Comparison of ENCODE assay signal across 15 cellular contexts in the genomic region with DNA sequence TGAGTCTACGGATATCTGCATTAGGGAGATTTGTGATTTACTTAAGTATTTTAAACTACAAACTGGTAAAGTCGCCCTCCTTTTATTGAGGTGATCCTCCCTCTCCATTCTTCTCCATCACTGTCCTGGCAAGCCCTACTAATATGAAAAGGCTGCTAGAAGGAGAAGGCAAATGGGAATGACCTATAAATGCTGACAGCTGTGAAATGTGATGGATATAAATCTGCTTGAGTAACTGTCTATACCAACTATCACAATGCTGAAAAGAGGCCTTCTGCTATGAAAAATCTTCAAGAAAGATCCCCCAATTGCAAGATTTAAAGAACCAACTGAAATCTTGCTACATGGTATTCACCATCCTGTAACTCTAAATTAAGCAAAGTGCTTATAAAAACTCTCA. TPM values are rescaled to one million over a fixed set of nuclear protein-coding genes. Genes with fewer than 3 reads are reported as not detected.
DNase-seq lines count a peak whose midpoint lies in the region; ATAC-seq, FAIRE-seq and TF ChIP-seq lines count a peak whose summit lies in the region.
"Had no signal": no experiment of that assay in that cellular context is flagged by ENCODE, and none has a peak within 500 bp of the region (broad histone marks: within the 10 kb centered on the region; RNA-seq: fewer than 3 reads in every experiment).

No MANE protein-coding gene starts in this region.

- H3K27me3 Mint-ChIP-seq in HFFc6 (ENCODE audit: insufficient read depth) = no peaks in the 10 kb centered on the region; the same call in 1 of the 2 replicates
- H3K27me3 Mint-ChIP-seq: CD4-positive, CD25-positive, alpha-beta regulatory T cell had no signal

- H3K36me3 Mint-ChIP-seq in HFFc6 (ENCODE audit: low read depth) = peaks cover 27% of the 10 kb centered on the region

- no peaks in the 10 kb centered on the region for H3K27me3 ChIP-seq in K562 (ENCODE audit: control insufficient read depth in 2 of 2, insufficient read depth in 2 of 2, low read length in 2 of 2)

- H3K4me3 Mint-ChIP-seq in HFFc6 = no peak overlapping the region
- H3K4me3 Mint-ChIP-seq: CD4-positive, CD25-positive, alpha-beta regulatory T cell had no signal

- no peak for TF ChIP-seq EP300 in K562 (IDR thresholded peaks at IDR 0.05; ENCODE audit: low read length)

- TF ChIP-seq CTCF in HFFc6 (IDR thresholded peaks at IDR 0.05) (no peak), K562 (IDR thresholded peaks at IDR 0.05 in 2 of 3, conservative IDR thresholded peaks at IDR 0.05 in 1 of 3; ENCODE audit: insufficient read depth in 2 of 3, low read depth in 1 of 3, low read length in 3 of 3) (no peak)

- H3K9me3 ChIP-seq in K562 (replicated peaks; ENCODE audit: control insufficient read depth, insufficient read depth, low read depth, low read length) = no peaks in the 10 kb centered on the region

- no TSS peak for BruUV-seq in K562 (replicated peaks; lab: Mats Ljungman, UMichigan)

- H3K4me1 ChIP-seq in K562 (replicated peaks in 1 of 2; ENCODE audit: control insufficient read depth in 2 of 2, insufficient read depth in 2 of 2, low read length in 2 of 2) = no peaks in the 10 kb centered on the region; a peak in 1 of 5 replicates

- ATAC-seq in K562 (no peak), HG02840 (IDR thresholded peaks at IDR 0.05; ENCODE audit: low FRiP score, unreplicated experiment) (no peak)

- TF ChIP-seq POLR2A in K562 (conservative IDR thresholded peaks at IDR 0.05) = no peak

- H3K27ac ChIP-seq in K562 (ENCODE audit: extremely low read depth, low read depth, low read length) (no peak overlapping the region), substantia nigra (ENCODE audit: low read depth, low read length, poor library complexity, severe bottlenecking) (peak overlapping the region; percentile 70)
- H3K27ac ChIP-seq: GM23248, KMS-11 had no signal

- no peak overlapping the region for H3K4me2 ChIP-seq in K562 (ENCODE audit: insufficient read depth, low read length)
- H3K4me2 ChIP-seq: KMS-11 had no signal

- no peak for TF ChIP-seq RAD21 in K562 (CRISPR knock-in tag; conservative IDR thresholded peaks at IDR 0.05 in 1 of 2, IDR thresholded peaks at IDR 0.05 in 1 of 2)

- peaks cover 73% of the 10 kb centered on the region for H3K36me3 ChIP-seq in K562 (ENCODE audit: control insufficient read depth, insufficient read depth, low read length)

- no peak overlapping the region for H2AFZ ChIP-seq in K562 (ENCODE audit: low read depth, low read length)
- H2AFZ ChIP-seq: GM23248 had no signal

- no peak overlapping the region for H3K4me3 ChIP-seq in K562
- H3K4me3 ChIP-seq: GM23248 had no signal

- H3K9me1 ChIP-seq in K562 (ENCODE audit: control insufficient read depth, insufficient read depth, low read length) = no peaks in the 10 kb centered on the region

- peaks cover 19% of the 10 kb centered on the region; the same call in 1 of the 2 replicates for H4K20me1 ChIP-seq in K562 (replicated peaks; ENCODE audit: control insufficient read depth, insufficient read depth, low read length)

- peak overlapping the region; percentile 13; the same call in 1 of the 2 replicates for H3K27ac Mint-ChIP-seq in HFFc6

- peaks cover 62% of the 10 kb centered on the region for H3K4me1 Mint-ChIP-seq in HFFc6 (ENCODE audit: low read depth)

- POLR2A ChIA-PET in K562 (lab: Yijun Ruan, JAX) = interaction anchor here (0.6 kb wide), 1 partner anchor 260 kb away, joined by 3 read pairs; no protein-coding TSS in a partner anchor

- peaks cover 59% of the 10 kb centered on the region for H3K79me2 ChIP-seq in K562 (ENCODE audit: control insufficient read depth, insufficient read depth, low read length)

- no peak overlapping the region for H3K9ac ChIP-seq in K562 (ENCODE audit: insufficient read depth in 1 of 2, low read depth in 2 of 2, low read length in 2 of 2)
- H3K9ac ChIP-seq: GM23248, KMS-11 had no signal

- CTCF ChIA-PET in K562 (lab: Yijun Ruan, JAX; ENCODE audit: low intra/inter-chr PET ratio) = no interaction called here

- no peak for DNase-seq in HFFc6
- no peak for DNase-seq in K562 (ENCODE audit: extremely low read depth in 1 of 4, low spot score in 3 of 4)
- DNase-seq in substantia nigra (lab: John Stamatoyannopoulos, UW) = no peak
- DNase-seq in HuH-7.5 (ENCODE audit: low spot score) = no peak
- DNase-seq: CD4-positive, CD25-positive, alpha-beta regulatory T cell; GM23248; HCEC 1CT; NCI-H1092; NCI-H146; NCI-H2081; NCI-H748 treated with DMSO at 0.1 percent for 48 hours; RPMI8226; SIG-M5 had no signal

- H3K9me3 Mint-ChIP-seq in HFFc6 = no peaks in the 10 kb centered on the region
- H3K9me3 Mint-ChIP-seq: CD4-positive, CD25-positive, alpha-beta regulatory T cell had no signal

- 92% methylated on average over 2 of the region's 2 CpGs for WGBS in K562 (ENCODE audit: insufficient coverage, low coverage, missing lambda C conversion rate)

- FAIRE-seq in K562 (lab: Jason Lieb, UNC) = no peak

- intact Hi-C loops in K562 (cut with micrococcal nuclease) = no loop called here

- in situ Hi-C loops in K562 (cut with MboI) = no loop called here

RNA-seq across cellular contexts. Expression of gene DNAJC7, which starts 15.5 kb away (rescaled TPM):
- total RNA-seq in HFFc6 (2021; fragmentation: NEBNext Ultra II Directional; extraction: Animal tissue kit (Norgen Biotek cat#: 25700)) = 100 to 1,000 TPM in 3 of 6 experiments, 10 to 100 TPM in 3; 85.0 to 115 (median 100) TPM
- total RNA-seq in K562 (2011; cell fraction: chromatin; rRNA removed; ENCODE audit: low replicate concordance) = 180 and 244 TPM in 2 replicates
- total RNA-seq in K562 (2011; cell fraction: nucleolus; rRNA removed) = 111 and 117 TPM in 2 replicates
- 168 and 236 TPM in 2 replicates for total RNA-seq in K562 (2011; cell fraction: nucleoplasm; rRNA removed)
- total RNA-seq in K562 (2014; rRNA removed) (145 and 157 TPM in 2 replicates), K562 (2014; rRNA removed; fragmentation: Illumina TruSeq; extraction: Trizol) (262 and 288 TPM in 2 replicates), K562 (2015; rRNA removed; fragmentation: Illumina TruSeq; extraction: Trizol) (191 and 206 TPM in 2 replicates), K562 (2021) (149 and 153 TPM in 2 replicates)
- polyA plus RNA-seq in K562 (2011; rRNA removed) (75.6 and 120 TPM in 2 replicates), K562 (2014; fragmentation: Illumina TruSeq; extraction: Trizol) (206 and 239 TPM in 2 replicates), K562 (2014; fragmentation: Nextera tagmentation; extraction: Ambion mirVana) (10 to 100 TPM; 85.8 to 94.3 TPM), K562 (2014; rRNA removed) (148 and 173 TPM in 2 replicates)
- 29.9 and 31.1 TPM in 2 replicates for polyA plus RNA-seq in K562 (2011; cell fraction: cytosol; rRNA removed)
- polyA plus RNA-seq in K562 (2011; cell fraction: nucleus; rRNA removed) = 49.5 and 50.7 TPM in 2 replicates
- polyA plus RNA-seq in K562 (2012) = 172 and 176 TPM in 2 replicates
- 82.6 and 112 TPM in 2 replicates for polyA minus RNA-seq in K562 (2011; rRNA and poly(A)+ RNA removed)
- 46.2 and 60.0 TPM in 2 replicates for polyA minus RNA-seq in K562 (2011; cell fraction: cytosol; rRNA and poly(A)+ RNA removed)
- polyA minus RNA-seq in K562 (2011; cell fraction: nucleus; rRNA and poly(A)+ RNA removed) = 49.0 and 75.2 TPM in 2 replicates

RNA-seq across cellular contexts. Expression of gene NKIRAS2, which starts 18.2 kb away (rescaled TPM):
- total RNA-seq in HFFc6 (2021; fragmentation: NEBNext Ultra II Directional; extraction: Animal tissue kit (Norgen Biotek cat#: 25700)) = 10 to 100 TPM; 37.1 to 43.9 (median 40.3) TPM
- 17.2 and 40.4 TPM in 2 replicates for total RNA-seq in K562 (2011; cell fraction: chromatin; rRNA removed; ENCODE audit: low replicate concordance)
- total RNA-seq in K562 (2011; cell fraction: nucleolus; rRNA removed) = 28.6 and 34.4 TPM in 2 replicates
- 33.1 and 41.8 TPM in 2 replicates for total RNA-seq in K562 (2011; cell fraction: nucleoplasm; rRNA removed)
- 64.6 and 66.9 TPM in 2 replicates for total RNA-seq in K562 (2014; rRNA removed)
- 17.9 and 18.7 TPM in 2 replicates for total RNA-seq in K562 (2014; rRNA removed; fragmentation: Illumina TruSeq; extraction: Trizol)
- total RNA-seq in K562 (2015; rRNA removed; fragmentation: Illumina TruSeq; extraction: Trizol) = 22.1 and 23.1 TPM in 2 replicates
- total RNA-seq in K562 (2021) = 37.8 and 45.5 TPM in 2 replicates
- polyA plus RNA-seq in K562 (2011; rRNA removed) = 29.8 and 36.2 TPM in 2 replicates
- 39.9 and 51.1 TPM in 2 replicates for polyA plus RNA-seq in K562 (2011; cell fraction: cytosol; rRNA removed)
- polyA plus RNA-seq in K562 (2011; cell fraction: nucleus; rRNA removed) = 23.3 and 30.8 TPM in 2 replicates
- 35.4 and 103 TPM in 2 replicates for polyA plus RNA-seq in K562 (2012)
- polyA plus RNA-seq in K562 (2014; fragmentation: Illumina TruSeq; extraction: Trizol) = 60.7 and 65.5 TPM in 2 replicates
- polyA plus RNA-seq in K562 (2014; fragmentation: Nextera tagmentation; extraction: Ambion mirVana) = 10 to 100 TPM; 10.1 to 14.6 TPM
- 58.7 and 68.6 TPM in 2 replicates for polyA plus RNA-seq in K562 (2014; rRNA removed)
- 18.3 and 23.9 TPM in 2 replicates for polyA minus RNA-seq in K562 (2011; rRNA and poly(A)+ RNA removed)
- polyA minus RNA-seq in K562 (2011; cell fraction: cytosol; rRNA and poly(A)+ RNA removed) = 18.9 and 19.3 TPM in 2 replicates
- polyA minus RNA-seq in K562 (2011; cell fraction: nucleus; rRNA and poly(A)+ RNA removed) = 10.6 and 14.3 TPM in 2 replicates

RNA-seq across cellular contexts. Expression of gene CNP, which starts 35.1 kb away (rescaled TPM):
- 100 to 1,000 TPM; 105 to 118 (median 111) TPM for total RNA-seq in HFFc6 (2021; fragmentation: NEBNext Ultra II Directional; extraction: Animal tissue kit (Norgen Biotek cat#: 25700))
- 33.1 and 94.9 TPM in 2 replicates for total RNA-seq in K562 (2011; cell fraction: chromatin; rRNA removed; ENCODE audit: low replicate concordance)
- total RNA-seq in K562 (2011; cell fraction: nucleolus; rRNA removed) = 31.3 and 42.9 TPM in 2 replicates
- total RNA-seq in K562 (2011; cell fraction: nucleoplasm; rRNA removed) = 37.7 and 39.6 TPM in 2 replicates
- 45.4 and 45.8 TPM in 2 replicates for total RNA-seq in K562 (2014; rRNA removed)
- 15.9 and 18.6 TPM in 2 replicates for total RNA-seq in K562 (2014; rRNA removed; fragmentation: Illumina TruSeq; extraction: Trizol)
- 31.8 and 32.1 TPM in 2 replicates for total RNA-seq in K562 (2015; rRNA removed; fragmentation: Illumina TruSeq; extraction: Trizol)
- 49.4 and 52.0 TPM in 2 replicates for total RNA-seq in K562 (2021)
- polyA plus RNA-seq in K562 (2011; rRNA removed) = 15.5 and 20.7 TPM in 2 replicates
- polyA plus RNA-seq in K562 (2011; cell fraction: cytosol; rRNA removed) = 11.4 and 24.5 TPM in 2 replicates
- polyA plus RNA-seq in K562 (2011; cell fraction: nucleus; rRNA removed) = 10.2 and 21.9 TPM in 2 replicates
- polyA plus RNA-seq in K562 (2012) = 30.0 and 34.8 TPM in 2 replicates
- polyA plus RNA-seq in K562 (2014; fragmentation: Illumina TruSeq; extraction: Trizol) = 33.2 and 37.5 TPM in 2 replicates
- 1 to 10 TPM; 1.7 to 3.8 TPM for polyA plus RNA-seq in K562 (2014; fragmentation: Nextera tagmentation; extraction: Ambion mirVana)
- 29.1 and 30.2 TPM in 2 replicates for polyA plus RNA-seq in K562 (2014; rRNA removed)
- 19.5 and 44.8 TPM in 2 replicates for polyA minus RNA-seq in K562 (2011; rRNA and poly(A)+ RNA removed)
- 36.4 and 44.8 TPM in 2 replicates for polyA minus RNA-seq in K562 (2011; cell fraction: cytosol; rRNA and poly(A)+ RNA removed)
- 11.0 and 11.9 TPM in 2 replicates for polyA minus RNA-seq in K562 (2011; cell fraction: nucleus; rRNA and poly(A)+ RNA removed)

RNA-seq across cellular contexts. Expression of gene C17orf113, which starts 48.7 kb away (rescaled TPM):
- total RNA-seq in HFFc6 (2021; fragmentation: NEBNext Ultra II Directional; extraction: Animal tissue kit (Norgen Biotek cat#: 25700)) = under 1 TPM in 4 of 6 experiments, not detected in 2; 0.07 to 0.10 (median 0.08) TPM
- 0.88 and 2.5 TPM in 2 replicates for total RNA-seq in K562 (2011; cell fraction: chromatin; rRNA removed; ENCODE audit: low replicate concordance)
- 1.8 and 2.0 TPM in 2 replicates for total RNA-seq in K562 (2011; cell fraction: nucleolus; rRNA removed)
- 0.95 and 1.2 TPM in 2 replicates for total RNA-seq in K562 (2011; cell fraction: nucleoplasm; rRNA removed)
- total RNA-seq in K562 (2014; rRNA removed) (0.78 and 0.86 TPM in 2 replicates), K562 (2014; rRNA removed; fragmentation: Illumina TruSeq; extraction: Trizol) (0.22 and 0.29 TPM in 2 replicates), K562 (2015; rRNA removed; fragmentation: Illumina TruSeq; extraction: Trizol) (0.29 and 0.34 TPM in 2 replicates), K562 (2021) (1.1 and 1.2 TPM in 2 replicates)
- polyA plus RNA-seq in K562 (2011; rRNA removed) (0.49 and 0.55 TPM in 2 replicates), K562 (2014; fragmentation: Illumina TruSeq; extraction: Trizol) (0.31 and 0.61 TPM in 2 replicates), K562 (2014; fragmentation: Nextera tagmentation; extraction: Ambion mirVana) (under 1 TPM; 0.10 to 0.17 TPM), K562 (2014; rRNA removed) (0.38 and 0.71 TPM in 2 replicates)
- polyA plus RNA-seq in K562 (2011; cell fraction: cytosol; rRNA removed) = 0.56 and 0.91 TPM in 2 replicates
- 0.65 and 1.1 TPM in 2 replicates for polyA plus RNA-seq in K562 (2011; cell fraction: nucleus; rRNA removed)
- 0.86 and 1.8 TPM in 2 replicates for polyA plus RNA-seq in K562 (2012)
- polyA minus RNA-seq in K562 (2011; rRNA and poly(A)+ RNA removed) = 0.09 and 0.35 TPM in 2 replicates
- 0.64 and 0.67 TPM in 2 replicates for polyA minus RNA-seq in K562 (2011; cell fraction: cytosol; rRNA and poly(A)+ RNA removed)
- 0.22 and 0.27 TPM in 2 replicates for polyA minus RNA-seq in K562 (2011; cell fraction: nucleus; rRNA and poly(A)+ RNA removed)
- total RNA-seq: GM23248 had no signal
- polyA plus RNA-seq: GM23248 had no signal
